In genomic region chr10:44787480-44788075, GRCh38 we compare ENCODE assay signal across 1 cellular context.
TF ChIP-seq lines count a peak whose summit lies in the region.

No MANE protein-coding gene starts in this region.

TF ChIP-seq in K562, 482 proteins besides CTCF, POLR2A, EP300 and RAD21 (continued from another document):
- TF ChIP-seq, protein P1, sequence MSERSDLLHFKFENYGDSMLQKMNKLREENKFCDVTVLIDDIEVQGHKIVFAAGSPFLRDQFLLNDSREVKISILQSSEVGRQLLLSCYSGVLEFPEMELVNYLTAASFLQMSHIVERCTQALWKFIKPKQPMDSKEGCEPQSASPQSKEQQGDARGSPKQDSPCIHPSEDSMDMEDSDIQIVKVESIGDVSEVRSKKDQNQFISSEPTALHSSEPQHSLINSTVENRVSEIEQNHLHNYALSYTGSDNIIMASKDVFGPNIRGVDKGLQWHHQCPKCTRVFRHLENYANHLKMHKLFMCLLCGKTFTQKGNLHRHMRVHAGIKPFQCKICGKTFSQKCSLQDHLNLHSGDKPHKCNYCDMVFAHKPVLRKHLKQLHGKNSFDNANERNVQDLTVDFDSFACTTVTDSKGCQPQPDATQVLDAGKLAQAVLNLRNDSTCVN (CRISPR knock-in tag; IDR thresholded peaks at IDR 0.05) = no peak
- TF ChIP-seq U2AF1 (optimal IDR thresholded peaks at IDR 0.05; ENCODE audit: low read depth, low read length) (no peak), SMARCB1 (IDR thresholded peaks at IDR 0.05; ENCODE audit: insufficient read length, low read depth) (no peak), RBM25 (IDR thresholded peaks at IDR 0.05; ENCODE audit: low read depth, low read length, severe bottlenecking) (no peak), RHOXF2B (CRISPR knock-in tag; conservative IDR thresholded peaks at IDR 0.05) (no peak), ZBTB7A (IDR thresholded peaks at IDR 0.05; ENCODE audit: borderline replicate concordance, control insufficient read depth, low read depth, low read length) (no peak), GATAD2A (IDR thresholded peaks at IDR 0.05) (no peak), MEF2D (tag; conservative IDR thresholded peaks at IDR 0.05; ENCODE audit: low read depth) (no peak), TCF7L2 (IDR thresholded peaks at IDR 0.05; ENCODE audit: low read depth, low read length) (no peak), MEF2A (IDR thresholded peaks at IDR 0.05; ENCODE audit: control insufficient read depth, low read depth, low read length) (no peak)
- TF ChIP-seq, protein P2, sequence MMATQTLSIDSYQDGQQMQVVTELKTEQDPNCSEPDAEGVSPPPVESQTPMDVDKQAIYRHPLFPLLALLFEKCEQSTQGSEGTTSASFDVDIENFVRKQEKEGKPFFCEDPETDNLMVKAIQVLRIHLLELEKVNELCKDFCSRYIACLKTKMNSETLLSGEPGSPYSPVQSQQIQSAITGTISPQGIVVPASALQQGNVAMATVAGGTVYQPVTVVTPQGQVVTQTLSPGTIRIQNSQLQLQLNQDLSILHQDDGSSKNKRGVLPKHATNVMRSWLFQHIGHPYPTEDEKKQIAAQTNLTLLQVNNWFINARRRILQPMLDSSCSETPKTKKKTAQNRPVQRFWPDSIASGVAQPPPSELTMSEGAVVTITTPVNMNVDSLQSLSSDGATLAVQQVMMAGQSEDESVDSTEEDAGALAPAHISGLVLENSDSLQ (IDR thresholded peaks at IDR 0.05) = no peak
